ENCODE assay signal across 1 cellular context in genomic region chr18:55466789-55467188, GRCh38.
TF ChIP-seq lines count a peak whose summit lies in the region.

No MANE protein-coding gene starts in this region.

TF ChIP-seq in WTC11, 78 proteins besides CTCF, POLR2A, EP300 and RAD21 (continued from another document):
- TF ChIP-seq MLX (CRISPR knock-in tag; IDR thresholded peaks at IDR 0.05) (no peak), E2F5 (CRISPR knock-in tag; IDR thresholded peaks at IDR 0.05) (no peak)
